Comparison of ENCODE assay signal across 10 cellular contexts in genomic region chr9:114988962-114989599, GRCh38. TPM values are rescaled to one million over a fixed set of nuclear protein-coding genes. Genes with fewer than 3 reads are reported as not detected.
DNase-seq lines count a peak whose midpoint lies in the region; ATAC-seq and TF ChIP-seq lines count a peak whose summit lies in the region.
"Had no signal": no experiment of that assay in that cellular context is flagged by ENCODE, and none has a peak within 500 bp of the region (broad histone marks: within the 10 kb centered on the region; RNA-seq: fewer than 3 reads in every experiment).

No MANE protein-coding gene starts in this region.

- no peak overlapping the region for H3K4me2 ChIP-seq in hepatocyte

- peak; percentile 67 for ATAC-seq in GM18499 (IDR thresholded peaks at IDR 0.05; ENCODE audit: insufficient read depth, unreplicated experiment)
- ATAC-seq in HG02588 (IDR thresholded peaks at IDR 0.05; ENCODE audit: unreplicated experiment), result peak; percentile 79
- no peak for ATAC-seq in aorta (ENCODE audit: low FRiP score)
- no peak for ATAC-seq in GM19324 (IDR thresholded peaks at IDR 0.05; ENCODE audit: low FRiP score, unreplicated experiment)

- H3K9me3 ChIP-seq in hepatocyte (ENCODE audit: low read depth) (no peaks in the 10 kb centered on the region), aorta (ENCODE audit: control insufficient read depth, low read length) (no peaks in the 10 kb centered on the region)

- 76% methylated on average over 8 of the region's 8 CpGs for WGBS in hepatocyte (ENCODE audit: low lambda C conversion rate, missing lambda C conversion rate)
- whole genome bisulfite sequencing in aorta, 2 donors, result 94 to 96% methylated on average over 8 of the region's 8 CpGs

- no peaks in the 10 kb centered on the region for H3K79me2 ChIP-seq in hepatocyte

- intact Hi-C loops in aorta (cut with DNase I), result no loop called here

- no peaks in the 10 kb centered on the region for H3K36me3 ChIP-seq in hepatocyte (replicated peaks; ENCODE audit: insufficient read depth, low read depth)
- H3K36me3 ChIP-seq in aorta (ENCODE audit: control insufficient read depth in 1 of 2, insufficient read depth in 2 of 2, low read length in 1 of 2), result no peaks in the 10 kb centered on the region

- H3K4me3 ChIP-seq in hepatocyte, result no peak overlapping the region
- H3K4me3 ChIP-seq in aorta (ENCODE audit: low read length in 2 of 2), result no peak overlapping the region

- H2AFZ ChIP-seq in hepatocyte, result no peak overlapping the region

- no peak for TF ChIP-seq CTCF in hepatocyte (IDR thresholded peaks at IDR 0.05; ENCODE audit: poor library complexity)

- H3K4me1 ChIP-seq in hepatocyte (ENCODE audit: insufficient read depth) (peaks cover 13% of the 10 kb centered on the region), aorta (ENCODE audit: control insufficient read depth in 1 of 2, insufficient read depth in 2 of 2, low read length in 2 of 2) (no peaks in the 10 kb centered on the region)

- no peaks in the 10 kb centered on the region for H3K9me2 ChIP-seq in hepatocyte (replicated peaks; ENCODE audit: insufficient read depth)

- H3K27me3 ChIP-seq in hepatocyte (no peaks in the 10 kb centered on the region), aorta (ENCODE audit: control insufficient read depth in 1 of 2, insufficient read depth in 2 of 2, low read length in 1 of 2) (no peaks in the 10 kb centered on the region)

- H4K20me1 ChIP-seq in hepatocyte (ENCODE audit: insufficient read depth, poor library complexity, severe bottlenecking), result no peaks in the 10 kb centered on the region

- H3K27ac ChIP-seq in hepatocyte (peak overlapping the region; percentile 65), aorta (ENCODE audit: low read depth in 1 of 2, low read length in 2 of 2) (no peak overlapping the region)

- peak; percentile 24 for DNase-seq in RKO (ENCODE audit: low spot score)
- peak; percentile 48 for DNase-seq in hepatocyte (ENCODE audit: low spot score)
- no peak for DNase-seq in OCI-M2 (lab: John Stamatoyannopoulos, UW; ENCODE audit: unreplicated experiment)
- DNase-seq in aorta, result no peak
- no peak for DNase-seq in HK-2 (ENCODE audit: unreplicated experiment)
- DNase-seq: NCI-H446 had no signal

RNA-seq across cellular contexts. Expression of gene TNFSF8, which starts 58.7 kb away (rescaled TPM):
- total RNA-seq in hepatocyte (not detected in 2 replicates), aorta (1 to 10 TPM; 3.7 to 5.8 TPM)
- polyA plus RNA-seq in hepatocyte (not detected in 2 replicates), aorta (1 to 10 TPM in 1 of 2 donors, under 1 TPM in 1; 0.54 to 2.3 TPM)
- total RNA-seq: astrocyte had no signal

Comparison
In these comparisons a context has a peak if more than half of its experiments do, and no peak if none do; other contexts are left out.
1. ATAC-seq: peak in GM18499 (single experiment) and HG02588 (single experiment); none in aorta (single experiment) and GM19324 (single experiment).
2. DNase-seq: peak in RKO (single experiment) and hepatocyte (single experiment); none in OCI-M2 (single experiment), aorta (0 of 2) and HK-2 (single experiment).